In genomic region chr7:142698429-142698828, GRCh38 we compare ENCODE assay signal across 1 cellular context.
TF ChIP-seq lines count a peak whose summit lies in the region.

No MANE protein-coding gene starts in this region.

TF ChIP-seq in WTC11, 78 proteins besides CTCF, POLR2A, EP300 and RAD21 (continued from another document):
- TF ChIP-seq ZBTB43 (CRISPR knock-in tag; IDR thresholded peaks at IDR 0.05) (no peak), ATF6 (CRISPR knock-in tag; IDR thresholded peaks at IDR 0.05) (no peak), ATF3 (CRISPR knock-in tag; conservative IDR thresholded peaks at IDR 0.05) (no peak), E2F1 (CRISPR knock-in tag; IDR thresholded peaks at IDR 0.05) (no peak), JUN (CRISPR knock-in tag; IDR thresholded peaks at IDR 0.05) (no peak), HMGXB4 (CRISPR knock-in tag; IDR thresholded peaks at IDR 0.05) (no peak), MLX (CRISPR knock-in tag; IDR thresholded peaks at IDR 0.05) (no peak)
